Comparison of ENCODE assay signal across 8 cellular contexts in genomic region chr10:88991900-88992237, GRCh38. TPM values are rescaled to one million over a fixed set of nuclear protein-coding genes. Genes with fewer than 3 reads are reported as not detected.
DNase-seq lines count a peak whose midpoint lies in the region; ATAC-seq and TF ChIP-seq lines count a peak whose summit lies in the region.

No MANE protein-coding gene starts in this region.

- H3K4me3 Mint-ChIP-seq in Caco-2 (ENCODE audit: unreplicated experiment), result peak overlapping the region; percentile 84

- POLR2A ChIA-PET in Caco-2 (lab: Charles Lee), result no interaction called here

- ATAC-seq in omental fat pad (ENCODE audit: low FRiP score), result no peak

- peaks cover 29% of the 10 kb centered on the region for H3K27me3 Mint-ChIP-seq in Caco-2 (ENCODE audit: insufficient read depth, unreplicated experiment)

- BruUV-seq in Caco-2 (replicated peaks; lab: Mats Ljungman, UMichigan), result no TSS peak

- in situ Hi-C loops in KBM-7 (cut with MboI; ENCODE audit: low pct_unique_long_range_greater_than_20kb, low sequenced_read_pairs), result no loop called here

- CTCF ChIA-PET in Caco-2 (lab: Charles Lee), result no interaction called here

- H3K9me3 Mint-ChIP-seq in Caco-2 (ENCODE audit: unreplicated experiment), result no peaks in the 10 kb centered on the region

- H3K27ac ChIP-seq in muscle layer of duodenum (ENCODE audit: low read length), result peak overlapping the region; percentile 93

- H3K36me3 Mint-ChIP-seq in Caco-2 (ENCODE audit: insufficient read depth, unreplicated experiment), result no peaks in the 10 kb centered on the region

- intact Hi-C loops in Caco-2 (cut with micrococcal nuclease; ENCODE audit: unreplicated experiment), result no loop called here

- H3K27me3 ChIP-seq in Caco-2 (replicated peaks; ENCODE audit: control insufficient read depth, insufficient read depth, low read length) (peaks cover 2% of the 10 kb centered on the region; the same call in 1 of the 2 replicates), muscle layer of duodenum (ENCODE audit: low read depth, low read length) (no peaks in the 10 kb centered on the region)

- H3K4me1 ChIP-seq in Caco-2, result peaks cover 5% of the 10 kb centered on the region; the same call in 1 of the 2 replicates
- peaks cover 4 to 18% of the 10 kb centered on the region in 2 donors for H3K4me1 ChIP-seq in muscle layer of duodenum (ENCODE audit: control insufficient read depth in 1 of 2, insufficient read depth in 2 of 2, low read length in 2 of 2)

- H3K9me3 ChIP-seq in Caco-2 (no peaks in the 10 kb centered on the region), muscle layer of duodenum (ENCODE audit: control insufficient read depth in 1 of 2, low read length in 2 of 2) (no peaks in the 10 kb centered on the region)

- H3K4me3 ChIP-seq in Caco-2 (ENCODE audit: low read depth, low read length) (no peak overlapping the region; the same call in 1 of the 2 replicates), cardiac fibroblast (replicated peaks in 1 of 2; ENCODE audit: low read depth in 2 of 2, low read length in 2 of 2) (peak overlapping the region; percentile 90 to 98), muscle layer of duodenum (ENCODE audit: low read depth in 1 of 2, low read length in 2 of 2) (peak overlapping the region; percentile 90 to 95)

- no peaks in the 10 kb centered on the region for H3K36me3 ChIP-seq in Caco-2 (ENCODE audit: control insufficient read depth, insufficient read depth, low read length)
- H3K36me3 ChIP-seq in muscle layer of duodenum (ENCODE audit: control insufficient read depth in 1 of 2, insufficient read depth in 2 of 2, low read length in 2 of 2), result peaks cover 0 to 16% of the 10 kb centered on the region in 2 donors

- no peak overlapping the region for H3K27ac Mint-ChIP-seq in Caco-2 (ENCODE audit: unreplicated experiment)

- H3K4me1 Mint-ChIP-seq in Caco-2 (ENCODE audit: low read depth, unreplicated experiment), result no peaks in the 10 kb centered on the region

- TF ChIP-seq CTCF in Caco-2 (IDR thresholded peaks at IDR 0.05; ENCODE audit: insufficient read depth in 1 of 2, low read depth in 1 of 2, low read length in 1 of 2, severe bottlenecking in 1 of 2, unreplicated experiment in 1 of 2) (no peak), cardiac fibroblast (IDR thresholded peaks at IDR 0.05; ENCODE audit: low read depth, low read length) (no peak), omental fat pad (IDR thresholded peaks at IDR 0.05) (no peak)

- DNase-seq in Caco-2 (no peak), Kasumi-1 (lab: John Stamatoyannopoulos, UW) (peak; percentile 41 to 73), cardiac fibroblast (ENCODE audit: low read depth in 2 of 2) (peak in 1 of 2 donors; percentile 65), omental fat pad (ENCODE audit: low spot score) (no peak), KBM-7 (no peak), UCSD-AML1 (lab: John Stamatoyannopoulos, UW; ENCODE audit: unreplicated experiment) (no peak), DMS 273 (lab: John Stamatoyannopoulos, UW; ENCODE audit: unreplicated experiment) (no peak)

RNA-seq across cellular contexts. Expression of gene FAS, which starts 1.3 kb away (rescaled TPM):
- total RNA-seq in Caco-2 (2022) (not detected in 2 replicates), omental fat pad (10 to 100 TPM; 23.3 to 92.5 (median 46.7) TPM)

RNA-seq across cellular contexts. Expression of gene ACTA2, which starts 39.3 kb away (rescaled TPM):
- total RNA-seq in Caco-2 (2022), result 0.23 TPM in 1 of 2 replicates, not detected in the other
- total RNA-seq in omental fat pad, result 100 to 1,000 TPM; 144 to 840 (median 162) TPM

Comparison
In these comparisons a context has a peak if more than half of its experiments do, and no peak if none do; other contexts are left out.
1. DNase-seq: peak in Kasumi-1 (2 of 2); none in Caco-2 (0 of 2), omental fat pad (single experiment), KBM-7 (single experiment), UCSD-AML1 (single experiment) and DMS 273 (single experiment).
2. RNA of gene FAS, which starts 1.3 kb away (total RNA-seq): 23.3 to 92.5 TPM in omental fat pad; not detected in Caco-2; every median in the first group is over 10 times any median in the second.
3. RNA of gene ACTA2, which starts 39.3 kb away (total RNA-seq): 144 to 840 TPM in omental fat pad; 0.23 TPM in Caco-2; every median in the first group is over 100 times any median in the second.